8 cellular contexts compared by ENCODE assay signal in the genomic region with DNA sequence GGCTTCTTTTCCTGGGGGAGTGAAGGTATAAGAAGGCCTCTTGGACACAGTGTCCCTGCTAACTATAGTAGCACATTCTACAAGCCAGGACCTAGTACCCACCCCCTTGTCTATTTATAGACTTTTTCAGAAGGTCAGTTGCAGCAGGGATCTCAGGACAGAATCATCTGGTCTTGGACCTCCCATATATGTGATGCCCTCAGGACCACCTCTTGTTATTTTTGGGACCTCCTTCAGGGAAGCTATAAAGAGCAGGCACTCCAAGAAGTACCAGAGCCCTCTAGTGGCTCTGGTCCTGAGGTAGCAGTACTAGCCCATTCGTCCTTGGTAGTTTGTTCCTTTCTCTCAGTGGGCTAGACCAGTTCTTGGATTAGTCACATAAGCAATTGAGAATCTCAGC. TPM values are rescaled to one million over a fixed set of nuclear protein-coding genes. Genes with fewer than 3 reads are reported as not detected.
DNase-seq lines count a peak whose midpoint lies in the region; ATAC-seq, FAIRE-seq and TF ChIP-seq lines count a peak whose summit lies in the region.

No MANE protein-coding gene starts in this region.

- in situ Hi-C loops in astrocyte of the spinal cord (cut with HindIII; ENCODE audit: low sequenced_read_pairs): no loop called here

- H3K27ac ChIP-seq in mesenchymal stem cell (ENCODE audit: low read length, poor library complexity, severe bottlenecking): no peak overlapping the region

- CTCF ChIA-PET in activated CD4-positive, alpha-beta memory T cell treated with anti-CD3 and anti-CD28 coated beads, Interleukin-2, amount 10 ng/mL, durations not matched to agents 7 days and 5 days (lab: Charles Lee): interaction anchor here (0.5 to 1.1 kb wide), 2 partner anchors 8 to 20 kb away, joined by 3 read pairs; no protein-coding TSS in a partner anchor

- 29% methylated on average over 1 of the region's 1 CpG for WGBS in mesenchymal stem cell

- H2BK120ac ChIP-seq in mesenchymal stem cell (ENCODE audit: low read depth, low read length): no peak overlapping the region

- DNase-seq in D721Med (ENCODE audit: insufficient read length, low spot score) (no peak), HTR-8/SVneo (ENCODE audit: insufficient read length, low spot score) (peak; percentile 28), astrocyte of the spinal cord (ENCODE audit: low read depth, low spot score) (peak; percentile 31), mesenchymal stem cell (peak; percentile 58), DMS79 treated with DMSO at 0.1 percent for 48 hours (lab: John Stamatoyannopoulos, UW) (no peak), NCI-H345 (lab: John Stamatoyannopoulos, UW) (no peak)
- DNase-seq in activated CD4-positive, alpha-beta memory T cell treated with anti-CD3 and anti-CD28 coated beads, Interleukin-2, amount 10 ng/mL, durations not matched to agents 7 days and 5 days: no peak

- peaks cover 43% of the 10 kb centered on the region for H3K36me3 Mint-ChIP-seq in activated CD4-positive, alpha-beta memory T cell treated with anti-CD3 and anti-CD28 coated beads, Interleukin-2, amount 10 ng/mL, durations not matched to agents 7 days and 5 days (ENCODE audit: low read depth)

- H3K4me3 Mint-ChIP-seq in activated CD4-positive, alpha-beta memory T cell treated with anti-CD3 and anti-CD28 coated beads, Interleukin-2, amount 10 ng/mL, durations not matched to agents 7 days and 5 days: no peak overlapping the region

- H3K4me2 ChIP-seq in mesenchymal stem cell (ENCODE audit: low read length, poor library complexity, severe bottlenecking): no peak overlapping the region

- no peak overlapping the region for H3K18ac ChIP-seq in mesenchymal stem cell (ENCODE audit: low read depth in 1 of 2, low read length in 2 of 2)

- H2AK5ac ChIP-seq in mesenchymal stem cell (ENCODE audit: low read length, severe bottlenecking): no peak overlapping the region

- H3K4ac ChIP-seq in mesenchymal stem cell (ENCODE audit: low read depth in 1 of 2, low read length in 2 of 2): no peak overlapping the region

- H3K4me1 ChIP-seq in mesenchymal stem cell (ENCODE audit: control insufficient read depth, insufficient read depth, low read depth, low read length): peaks cover 5% of the 10 kb centered on the region

- H4K91ac ChIP-seq in mesenchymal stem cell (ENCODE audit: low read length): no peak overlapping the region

- FAIRE-seq in D721Med (lab: Jason Lieb, UNC): no peak
- no peak for FAIRE-seq in HTR-8/SVneo (lab: Jason Lieb, UNC)

- no peaks in the 10 kb centered on the region for H3K27me3 Mint-ChIP-seq in activated CD4-positive, alpha-beta memory T cell treated with anti-CD3 and anti-CD28 coated beads, Interleukin-2, amount 10 ng/mL, durations not matched to agents 7 days and 5 days

- H3K4me1 Mint-ChIP-seq in activated CD4-positive, alpha-beta memory T cell treated with anti-CD3 and anti-CD28 coated beads, Interleukin-2, amount 10 ng/mL, durations not matched to agents 7 days and 5 days: peaks cover 17% of the 10 kb centered on the region

- H3K9ac ChIP-seq in mesenchymal stem cell (ENCODE audit: low read length): no peak overlapping the region

- no peak overlapping the region for H3K23ac ChIP-seq in mesenchymal stem cell (ENCODE audit: low read length in 2 of 2)

- no peak for ATAC-seq in HG02970 (IDR thresholded peaks at IDR 0.05; ENCODE audit: low FRiP score, unreplicated experiment)

- H3K36me3 ChIP-seq in mesenchymal stem cell (ENCODE audit: control insufficient read depth in 1 of 2, insufficient read depth in 2 of 2, low read depth in 1 of 2, low read length in 2 of 2): peaks cover 37 to 72% of the 10 kb centered on the region in 2 experiments

- H3K14ac ChIP-seq in mesenchymal stem cell (ENCODE audit: low read length in 2 of 2): no peak overlapping the region

- no peak overlapping the region for H2BK12ac ChIP-seq in mesenchymal stem cell (ENCODE audit: low read length in 2 of 2)

- H3K27me3 ChIP-seq in mesenchymal stem cell (ENCODE audit: control insufficient read depth in 1 of 2, insufficient read depth in 1 of 2, low read length in 2 of 2): no peaks in the 10 kb centered on the region

- no peak overlapping the region for H2BK15ac ChIP-seq in mesenchymal stem cell (ENCODE audit: low read depth, poor library complexity, severe bottlenecking)

- H2BK5ac ChIP-seq in mesenchymal stem cell (ENCODE audit: low read depth, low read length, poor library complexity, severe bottlenecking): no peak overlapping the region

- no peaks in the 10 kb centered on the region for H3K9me3 ChIP-seq in mesenchymal stem cell (ENCODE audit: control insufficient read depth, low read length)

- H3K79me1 ChIP-seq in mesenchymal stem cell (replicated peaks; ENCODE audit: low read length, poor library complexity, severe bottlenecking): peaks cover 6% of the 10 kb centered on the region

- H3K9me3 Mint-ChIP-seq in activated CD4-positive, alpha-beta memory T cell treated with anti-CD3 and anti-CD28 coated beads, Interleukin-2, amount 10 ng/mL, durations not matched to agents 7 days and 5 days: no peaks in the 10 kb centered on the region

- POLR2A ChIA-PET in activated CD4-positive, alpha-beta memory T cell treated with anti-CD3 and anti-CD28 coated beads, Interleukin-2, amount 10 ng/mL, durations not matched to agents 7 days and 5 days (lab: Charles Lee): interaction anchor here (1.3 kb wide), 1 partner anchor 87 kb away, joined by 3 read pairs; no protein-coding TSS in a partner anchor

- TF ChIP-seq CTCF in D721Med (IDR thresholded peaks at IDR 0.05; ENCODE audit: insufficient read depth, missing control alignments) (peak; percentile 37), astrocyte of the spinal cord (IDR thresholded peaks at IDR 0.05; ENCODE audit: low read depth, low read length) (peak; percentile 60)

- no peak overlapping the region for H4K8ac ChIP-seq in mesenchymal stem cell (ENCODE audit: low read length)

- no peak overlapping the region for H3K27ac Mint-ChIP-seq in activated CD4-positive, alpha-beta memory T cell treated with anti-CD3 and anti-CD28 coated beads, Interleukin-2, amount 10 ng/mL, durations not matched to agents 7 days and 5 days

- no peak overlapping the region for H2AFZ ChIP-seq in mesenchymal stem cell (ENCODE audit: low read depth, low read length)

- H3K4me3 ChIP-seq in astrocyte of the spinal cord (ENCODE audit: low read depth, low read length) (no peak overlapping the region), mesenchymal stem cell (ENCODE audit: insufficient read depth in 1 of 2, low read depth in 1 of 2, low read length in 2 of 2) (no peak overlapping the region)

RNA-seq across cellular contexts. Expression of a gene that starts 4.3 kb away (rescaled TPM):
- polyA plus RNA-seq in mesenchymal stem cell (2013, experiment 1 of 2): 12.6 TPM
- 11.5 TPM for polyA plus RNA-seq in mesenchymal stem cell (2013, experiment 2 of 2)
- total RNA-seq in activated CD4-positive, alpha-beta memory T cell treated with anti-CD3 and anti-CD28 coated beads, Interleukin-2, amount 10 ng/mL, durations not matched to agents 7 days and 5 days: 10 to 100 TPM; 12.8 to 16.7 TPM

RNA-seq across cellular contexts. Expression of a gene that starts 12.8 kb away (rescaled TPM):
- 26.4 TPM for polyA plus RNA-seq in mesenchymal stem cell (2013, experiment 1 of 2)
- 25.2 TPM for polyA plus RNA-seq in mesenchymal stem cell (2013, experiment 2 of 2)
- 10 to 100 TPM; 46.4 to 50.1 TPM for total RNA-seq in activated CD4-positive, alpha-beta memory T cell treated with anti-CD3 and anti-CD28 coated beads, Interleukin-2, amount 10 ng/mL, durations not matched to agents 7 days and 5 days

RNA-seq across cellular contexts. Expression of a gene that starts 29.1 kb away (rescaled TPM):
- polyA plus RNA-seq in mesenchymal stem cell (2013, experiment 1 of 2): 126 TPM
- polyA plus RNA-seq in mesenchymal stem cell (2013, experiment 2 of 2): 125 TPM
- total RNA-seq in activated CD4-positive, alpha-beta memory T cell treated with anti-CD3 and anti-CD28 coated beads, Interleukin-2, amount 10 ng/mL, durations not matched to agents 7 days and 5 days: 100 to 1,000 TPM; 188 to 193 TPM

RNA-seq across cellular contexts. Expression of a gene that starts 41.2 kb away (rescaled TPM):
- polyA plus RNA-seq in mesenchymal stem cell (2013, experiment 1 of 2): 0.10 TPM
- not detected for polyA plus RNA-seq in mesenchymal stem cell (2013, experiment 2 of 2)
- 1 to 10 TPM in 1 of 2 experiments, under 1 TPM in 1; 0.80 to 1.2 TPM for total RNA-seq in activated CD4-positive, alpha-beta memory T cell treated with anti-CD3 and anti-CD28 coated beads, Interleukin-2, amount 10 ng/mL, durations not matched to agents 7 days and 5 days

RNA-seq across cellular contexts. Expression of a gene that starts 44.8 kb away (rescaled TPM):
- polyA plus RNA-seq in mesenchymal stem cell (2013, experiment 1 of 2): 199 TPM
- 210 TPM for polyA plus RNA-seq in mesenchymal stem cell (2013, experiment 2 of 2)
- 10 to 100 TPM; 95.0 to 99.3 TPM for total RNA-seq in activated CD4-positive, alpha-beta memory T cell treated with anti-CD3 and anti-CD28 coated beads, Interleukin-2, amount 10 ng/mL, durations not matched to agents 7 days and 5 days

Comparison
In these comparisons a context has a peak if more than half of its experiments do, and no peak if none do; other contexts are left out.
1. DNase-seq: peak in HTR-8/SVneo (single experiment), astrocyte of the spinal cord (single experiment) and mesenchymal stem cell (single experiment); none in D721Med (single experiment), DMS79 treated with DMSO at 0.1 percent for 48 hours (single experiment), NCI-H345 (single experiment) and activated CD4-positive, alpha-beta memory T cell treated with anti-CD3 and anti-CD28 coated beads, Interleukin-2, amount 10 ng/mL, durations not matched to agents 7 days and 5 days (single experiment).